In genomic region chr1:218700666-218701065, GRCh38 we compare ENCODE assay signal across 25 cellular contexts.
"Had no signal": no experiment of that assay in that cellular context is flagged by ENCODE, and none has a peak within 500 bp of the region (broad histone marks: within the 10 kb centered on the region; RNA-seq: fewer than 3 reads in every experiment).

No MANE protein-coding gene starts in this region.

- ATAC-seq: effector memory CD8-positive, alpha-beta T cell; esophagus mucosa; gastrocnemius medialis; left cardiac atrium; left lung; left ventricle myocardium superior; lower lobe of right lung; mucosa of descending colon had no signal

- H3K27me3 ChIP-seq: colonic mucosa, esophagus squamous epithelium, gastrocnemius medialis, hepatocyte, left lung had no signal

- FAIRE-seq: endometrium, islet of Langerhans, keratinocyte had no signal

- H3K4me2 ChIP-seq: hepatocyte had no signal

- H3K4me3 ChIP-seq: colonic mucosa, esophagus squamous epithelium, gastrocnemius medialis, hepatocyte, left lung, lower lobe of right lung, mucosa of descending colon had no signal

- H3K4me1 ChIP-seq: colonic mucosa, gastrocnemius medialis, left lung, lower lobe of right lung had no signal

- DNase-seq: colonic mucosa; cortex of kidney; effector CD8-positive, alpha-beta T cell; effector memory CD8-positive, alpha-beta T cell; endodermal cell; erythroblast; esophagus squamous epithelium; foreskin fibroblast; foreskin melanocyte; gastrocnemius medialis; glutamatergic neuron; head of caudate nucleus; left cardiac atrium; left lung; left ventricle myocardium superior; lower lobe of right lung; mesenchymal stem cell; mucosa of descending colon; naive B cell had no signal

- H2AFZ ChIP-seq: hepatocyte had no signal

- H3K9me3 ChIP-seq: colonic mucosa, esophagus squamous epithelium, gastrocnemius medialis, left lung, lower lobe of right lung, mucosa of descending colon had no signal

- H3K36me3 ChIP-seq: colonic mucosa, esophagus squamous epithelium, gastrocnemius medialis, left lung, lower lobe of right lung had no signal

- H3K79me2 ChIP-seq: hepatocyte had no signal

- H3K27ac ChIP-seq: colonic mucosa, epithelial cell of prostate, esophagus squamous epithelium, gastrocnemius medialis, hepatocyte, left lung, lower lobe of right lung had no signal
